ENCODE assay signal across 17 cellular contexts in genomic region chr6:130981409-130981808, GRCh38.
DNase-seq lines count a peak whose midpoint lies in the region; ATAC-seq, FAIRE-seq and TF ChIP-seq lines count a peak whose summit lies in the region.
"Had no signal": no experiment of that assay in that cellular context is flagged by ENCODE, and none has a peak within 500 bp of the region (broad histone marks: within the 10 kb centered on the region; RNA-seq: fewer than 3 reads in every experiment).

No MANE protein-coding gene starts in this region.

- no peak overlapping the region for H3K9ac ChIP-seq in fibroblast of lung (ENCODE audit: insufficient read depth, low read length)

- H4K20me1 ChIP-seq in fibroblast of lung (ENCODE audit: control insufficient read depth, extremely low read depth, insufficient read depth, low read length) = no peaks in the 10 kb centered on the region

- no peaks in the 10 kb centered on the region for H3K36me3 ChIP-seq in fibroblast of lung (ENCODE audit: control insufficient read depth, insufficient read depth, low read length)
- H3K36me3 ChIP-seq in mesodermal cell (ENCODE audit: control insufficient read depth, insufficient read depth, low read length) = no peaks in the 10 kb centered on the region
- H3K36me3 ChIP-seq: suprapubic skin had no signal

- no peak for ATAC-seq in activated naive CD8-positive, alpha-beta T cell treated with anti-CD3 and anti-CD28 coated beads, Interleukin-2, amount 50 U/mL, for 24 hours
- no peak for ATAC-seq in HG02610 (IDR thresholded peaks at IDR 0.05; ENCODE audit: unreplicated experiment)
- ATAC-seq: activated T-cell treated with anti-CD3 and anti-CD28 coated beads, Interleukin-2, amount 50 U/mL, for 4 hours; left colon had no signal

- H3K9me3 ChIP-seq in fibroblast of lung (ENCODE audit: control insufficient read depth, insufficient read depth, low read depth, low read length) (no peaks in the 10 kb centered on the region), mesodermal cell (ENCODE audit: control insufficient read depth, low read length) (peaks cover 7% of the 10 kb centered on the region)
- H3K9me3 ChIP-seq: suprapubic skin had no signal

- H3K4me2 ChIP-seq in fibroblast of lung (ENCODE audit: extremely low read depth, insufficient read depth, low read length) = no peak overlapping the region

- H3K27me3 Mint-ChIP-seq in activated naive CD8-positive, alpha-beta T cell treated with anti-CD3 and anti-CD28 coated beads, Interleukin-2, amount 50 U/mL, for 24 hours = no peaks in the 10 kb centered on the region
- H3K27me3 Mint-ChIP-seq: activated CD4-positive, alpha-beta T cell treated with anti-CD3 and anti-CD28 coated beads, Interleukin-2, amount 10 ng/mL, durations not matched to agents 7 days and 5 days; activated naive CD8-positive, alpha-beta T cell treated with anti-CD3 and anti-CD28 coated beads for 36 hours; central memory CD8-positive, alpha-beta T cell had no signal

- H3K4me3 ChIP-seq in fibroblast of lung (replicated peaks in 1 of 4; ENCODE audit: control extremely low read depth in 1 of 4, insufficient read depth in 1 of 4, low read depth in 3 of 4, low read length in 4 of 4) (no peak overlapping the region), mesodermal cell (ENCODE audit: extremely low read depth, insufficient read depth, low read length, poor library complexity, severe bottlenecking) (no peak overlapping the region)
- H3K4me3 ChIP-seq: suprapubic skin had no signal

- H3K9me3 Mint-ChIP-seq in activated naive CD8-positive, alpha-beta T cell treated with anti-CD3 and anti-CD28 coated beads, Interleukin-2, amount 50 U/mL, for 24 hours = peaks cover 19% of the 10 kb centered on the region
- H3K9me3 Mint-ChIP-seq: central memory CD8-positive, alpha-beta T cell had no signal

- no peak for FAIRE-seq in frontal cortex (lab: Jason Lieb, UNC)
- FAIRE-seq: H54 had no signal

- H3K27ac Mint-ChIP-seq in activated naive CD8-positive, alpha-beta T cell treated with anti-CD3 and anti-CD28 coated beads, Interleukin-2, amount 50 U/mL, for 24 hours = no peak overlapping the region
- H3K27ac Mint-ChIP-seq: activated CD4-positive, alpha-beta T cell treated with anti-CD3 and anti-CD28 coated beads, Interleukin-2, amount 10 ng/mL, durations not matched to agents 7 days and 5 days; activated naive CD8-positive, alpha-beta T cell treated with anti-CD3 and anti-CD28 coated beads for 36 hours had no signal

- H3K27me3 ChIP-seq in fibroblast of lung (ENCODE audit: control insufficient read depth, insufficient read depth, low read length) = no peaks in the 10 kb centered on the region
- H3K27me3 ChIP-seq: suprapubic skin had no signal

- peak; percentile 29 for DNase-seq in AG08396 (ENCODE audit: low spot score)
- DNase-seq in Kasumi-1 (lab: John Stamatoyannopoulos, UW) = peak; percentile 31 to 36
- peak; percentile 60 to 90 for DNase-seq in fibroblast of lung (ENCODE audit: low read depth in 2 of 2)
- no peak for DNase-seq in activated naive CD8-positive, alpha-beta T cell treated with anti-CD3 and anti-CD28 coated beads, Interleukin-2, amount 50 U/mL, for 24 hours
- DNase-seq in A172 (ENCODE audit: low spot score) = no peak
- no peak for DNase-seq in frontal cortex (ENCODE audit: low spot score in 2 of 2)
- DNase-seq: activated CD4-positive, alpha-beta T cell treated with anti-CD3 and anti-CD28 coated beads, Interleukin-2, amount 10 ng/mL, durations not matched to agents 7 days and 5 days; activated naive CD8-positive, alpha-beta T cell treated with anti-CD3 and anti-CD28 coated beads for 36 hours; activated T-cell treated with anti-CD3 and anti-CD28 coated beads, Interleukin-2, amount 50 U/mL, for 4 hours; left colon; MV-4-11; SHP77 had no signal

- no peak overlapping the region for H3K4me3 Mint-ChIP-seq in activated naive CD8-positive, alpha-beta T cell treated with anti-CD3 and anti-CD28 coated beads, Interleukin-2, amount 50 U/mL, for 24 hours
- H3K4me3 Mint-ChIP-seq: activated CD4-positive, alpha-beta T cell treated with anti-CD3 and anti-CD28 coated beads, Interleukin-2, amount 10 ng/mL, durations not matched to agents 7 days and 5 days; activated naive CD8-positive, alpha-beta T cell treated with anti-CD3 and anti-CD28 coated beads for 36 hours; activated T-cell treated with anti-CD3 and anti-CD28 coated beads, Interleukin-2, amount 50 U/mL, for 4 hours; central memory CD8-positive, alpha-beta T cell had no signal

- H3K27ac ChIP-seq in fibroblast of lung (ENCODE audit: insufficient read depth, low read length) = no peak overlapping the region
- peak overlapping the region; percentile 7 for H3K27ac ChIP-seq in mesodermal cell (ENCODE audit: low read depth, low read length, severe bottlenecking)
- H3K27ac ChIP-seq: suprapubic skin had no signal

- TF ChIP-seq CTCF in fibroblast of lung (conservative IDR thresholded peaks at IDR 0.05 in 1 of 2, IDR thresholded peaks at IDR 0.05 in 1 of 2; ENCODE audit: low read depth in 1 of 2, low read length in 2 of 2) = no peak

- H2AFZ ChIP-seq in fibroblast of lung (ENCODE audit: low read length) = no peak overlapping the region

- H3K4me1 ChIP-seq in fibroblast of lung (ENCODE audit: control insufficient read depth, extremely low read depth, insufficient read depth, low read length) (no peaks in the 10 kb centered on the region), mesodermal cell (ENCODE audit: control insufficient read depth, insufficient read depth, low read length, poor library complexity, severe bottlenecking) (peaks cover 15% of the 10 kb centered on the region)

- H3K79me2 ChIP-seq in fibroblast of lung (ENCODE audit: control insufficient read depth, insufficient read depth, low read length) = peaks cover 35% of the 10 kb centered on the region

- peaks cover 13% of the 10 kb centered on the region for H3K4me1 Mint-ChIP-seq in activated naive CD8-positive, alpha-beta T cell treated with anti-CD3 and anti-CD28 coated beads, Interleukin-2, amount 50 U/mL, for 24 hours

- peaks cover 5% of the 10 kb centered on the region for H3K36me3 Mint-ChIP-seq in activated naive CD8-positive, alpha-beta T cell treated with anti-CD3 and anti-CD28 coated beads, Interleukin-2, amount 50 U/mL, for 24 hours (ENCODE audit: low read depth)

Comparison
In these comparisons a context has a peak if more than half of its experiments do, and no peak if none do; other contexts are left out.
1. DNase-seq: peak in AG08396 (single experiment), Kasumi-1 (2 of 2) and fibroblast of lung (2 of 2); none in activated naive CD8-positive, alpha-beta T cell treated with anti-CD3 and anti-CD28 coated beads, Interleukin-2, amount 50 U/mL, for 24 hours (single experiment), A172 (single experiment) and frontal cortex (0 of 2).